Comparison of ENCODE assay signal across 1 cellular context in genomic region chr6:155112757-155113156, GRCh38.
TF ChIP-seq lines count a peak whose summit lies in the region.

No MANE protein-coding gene starts in this region.

TF ChIP-seq in GM23338, 12 proteins besides CTCF, POLR2A, EP300 and RAD21:
- TF ChIP-seq NANOG (IDR thresholded peaks at IDR 0.05; ENCODE audit: borderline replicate concordance) (no peak), REST (IDR thresholded peaks at IDR 0.05; ENCODE audit: unreplicated experiment) (no peak), STAT1 (IDR thresholded peaks at IDR 0.05; ENCODE audit: unreplicated experiment) (no peak), EZH2phosphoT487 (IDR thresholded peaks at IDR 0.05; ENCODE audit: unreplicated experiment) (no peak), JUNB (IDR thresholded peaks at IDR 0.05; ENCODE audit: unreplicated experiment) (no peak), CREB1 (CRISPR knock-in tag; IDR thresholded peaks at IDR 0.05; ENCODE audit: low read depth) (no peak), ZNF462 (CRISPR knock-in tag; IDR thresholded peaks at IDR 0.05) (no peak)
